In the genomic region with DNA sequence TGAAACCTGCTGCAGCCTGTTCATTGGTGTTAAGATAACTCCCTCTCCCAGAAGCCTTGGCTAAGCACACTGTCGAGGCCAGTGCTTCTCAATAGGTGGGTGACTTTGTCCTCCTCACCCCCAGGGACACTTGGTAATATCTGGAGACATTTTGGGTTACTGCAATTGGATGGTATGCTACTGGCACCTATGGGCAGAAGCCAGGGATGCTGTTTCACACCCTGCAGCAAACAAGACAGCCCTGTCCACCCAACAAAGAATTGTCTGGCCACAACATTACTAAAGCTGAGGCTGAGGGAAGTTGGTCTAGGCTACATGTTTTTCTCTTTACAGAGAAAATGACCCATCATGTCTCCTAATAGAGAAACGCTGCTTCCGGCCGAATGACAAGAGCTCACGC, we compare ENCODE assay signal across 1 cellular context. TPM values are rescaled to one million over a fixed set of nuclear protein-coding genes. Genes with fewer than 3 reads are reported as not detected.
"Had no signal": no experiment of that assay in that cellular context is flagged by ENCODE, and none has a peak within 500 bp of the region (broad histone marks: within the 10 kb centered on the region; RNA-seq: fewer than 3 reads in every experiment).

No MANE protein-coding gene starts in this region.

RNA-seq across cellular contexts. Expression of a gene that starts 4.9 kb away (rescaled TPM):
- total RNA-seq: MCF 10A had no signal
